8 cellular contexts compared by ENCODE assay signal in the genomic region with DNA sequence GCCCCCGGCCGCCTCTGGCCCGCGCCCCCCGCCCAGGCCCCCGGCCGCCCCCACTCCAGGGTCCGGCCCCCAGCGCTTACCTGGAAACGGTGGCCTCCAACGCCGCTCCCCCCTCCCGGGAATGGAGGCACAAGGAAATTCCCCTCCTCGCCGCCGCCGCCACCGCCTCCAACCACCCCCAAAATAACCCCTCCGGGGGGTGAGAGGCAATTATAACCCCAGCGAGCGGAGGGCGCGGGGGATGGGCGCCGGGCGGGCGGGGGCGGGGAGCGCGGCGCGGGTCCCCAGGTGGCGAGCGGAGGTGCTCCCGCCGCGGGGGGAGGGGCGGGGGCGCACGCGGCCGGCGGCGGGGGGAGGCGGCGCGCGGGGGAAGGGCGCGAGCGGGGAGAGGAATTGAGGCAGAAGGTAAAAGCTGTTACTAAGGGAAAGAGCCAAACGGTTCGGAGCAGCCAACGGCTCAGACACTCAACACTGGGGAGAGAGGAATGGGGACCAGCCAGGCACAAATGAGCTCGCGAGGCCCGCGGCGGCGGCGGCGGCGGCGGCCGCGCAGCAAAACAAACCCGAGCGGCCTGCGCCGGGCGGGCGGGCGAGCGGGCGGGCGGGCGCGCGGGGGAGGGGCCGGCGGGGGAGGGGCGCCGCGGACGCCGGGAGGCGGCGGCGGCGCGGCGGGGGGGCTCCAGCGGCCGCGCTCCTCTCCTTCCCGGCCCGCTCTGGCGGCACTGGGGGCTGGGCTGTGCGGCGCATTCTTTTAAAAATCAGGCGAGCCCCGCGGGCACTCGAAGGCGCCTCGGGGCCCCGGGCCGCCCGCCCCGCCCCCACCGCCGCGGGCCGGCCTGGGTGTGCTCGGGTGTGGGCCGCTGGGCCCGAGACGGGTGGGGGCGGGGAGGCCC. TPM values are rescaled to one million over a fixed set of nuclear protein-coding genes. Genes with fewer than 3 reads are reported as not detected.
DNase-seq lines count a peak whose midpoint lies in the region; ATAC-seq and TF ChIP-seq lines count a peak whose summit lies in the region.

TSS of gene TBL1XR1 (minus strand) at position 442 of the 893 bp plus-strand sequence. CDS start 132,505 bp downstream, outside the sequence.

- peaks cover 14% of the 10 kb centered on the region for H3K4me1 ChIP-seq in rectal smooth muscle tissue (ENCODE audit: control insufficient read depth, insufficient read depth, low read length)
- peaks cover 43% of the 10 kb centered on the region for H3K4me1 ChIP-seq in vagina

- intact Hi-C loops in vagina (cut with DNase I), result loop anchor here (10.0 kb wide), 1 partner anchor 132 kb away; no protein-coding TSS in a partner anchor

- H3K4me3 ChIP-seq in astrocyte of the cerebellum (ENCODE audit: low read depth, low read length) (peak within 1 kb of the TSS; percentile 93), rectal smooth muscle tissue (ENCODE audit: low read length) (peak within 1 kb of the TSS; percentile 78), vagina (peak within 1 kb of the TSS; percentile 65 to 93)

- TF ChIP-seq POLR2A in vagina (IDR thresholded peaks at IDR 0.05), result no peak

- DNase-seq in NCI-H2029 (lab: John Stamatoyannopoulos, UW) (peak; percentile 93), T-helper 9 cell (peak; percentile 84), astrocyte of the cerebellum (ENCODE audit: low read depth) (peak; percentile 93), hepatic stellate cell (ENCODE audit: low spot score) (peak; percentile 97), vagina (ENCODE audit: extremely low spot score in 2 of 2) (peak in 1 of 2 donors; percentile 92)

- H3K9me3 ChIP-seq in vagina, result no peaks in the 10 kb centered on the region

- peak within 1 kb of the TSS; percentile 94 for H3K27ac ChIP-seq in rectal smooth muscle tissue (ENCODE audit: low read depth, low read length)
- H3K27ac ChIP-seq in vagina, result peak within 1 kb of the TSS; percentile 92

- ATAC-seq in GM18502 (IDR thresholded peaks at IDR 0.05; ENCODE audit: poor library complexity, unreplicated experiment), result peak; percentile 44
- ATAC-seq in HG02970 (IDR thresholded peaks at IDR 0.05; ENCODE audit: low FRiP score, unreplicated experiment), result peak; percentile 53

- no peak for TF ChIP-seq CTCF in astrocyte of the cerebellum (IDR thresholded peaks at IDR 0.05; ENCODE audit: low read depth, low read length, missing control alignments)
- TF ChIP-seq CTCF in vagina (IDR thresholded peaks at IDR 0.05), result no peak

- H3K9ac ChIP-seq in rectal smooth muscle tissue (ENCODE audit: low read length), result peak within 1 kb of the TSS; percentile 90

- H3K27me3 ChIP-seq in rectal smooth muscle tissue (ENCODE audit: control insufficient read depth, insufficient read depth, low read length), result no peaks in the 10 kb centered on the region
- no peaks in the 10 kb centered on the region for H3K27me3 ChIP-seq in vagina

- in situ Hi-C loops in astrocyte of the cerebellum (cut with HindIII; ENCODE audit: low sequenced_read_pairs), result loop anchor here (25.0 kb wide), 1 partner anchor 1140 kb away; no protein-coding TSS in a partner anchor

- H3K36me3 ChIP-seq in rectal smooth muscle tissue (ENCODE audit: control insufficient read depth, insufficient read depth, low read length) (no peaks in the 10 kb centered on the region), vagina (no peaks in the 10 kb centered on the region)

RNA-seq across cellular contexts. Expression of gene TBL1XR1, which starts in this region (rescaled TPM):
- total RNA-seq in vagina, result 80.5 TPM
